9 cellular contexts compared by ENCODE assay signal in the genomic region with DNA sequence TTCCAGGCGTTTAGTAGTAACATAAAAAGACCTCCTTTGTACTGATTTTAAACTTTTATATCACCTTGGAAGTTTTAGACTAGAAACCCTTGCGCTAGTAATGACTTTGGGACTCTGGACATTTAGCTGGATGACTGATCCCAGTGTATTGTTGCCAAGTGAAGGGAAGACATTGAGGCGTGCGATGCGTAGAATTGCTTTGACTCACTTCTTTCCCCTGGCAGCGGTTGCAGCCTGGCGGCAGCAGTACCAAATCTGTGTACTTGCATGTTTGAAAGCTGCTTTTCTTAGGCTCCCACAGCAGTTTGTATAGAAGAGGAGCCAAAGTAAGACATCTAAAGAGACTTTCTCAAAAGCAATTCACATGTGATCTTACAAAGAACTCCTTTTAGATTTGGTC.
A peak's percentile ranks its signal among the peaks of the same experiment; 100 is the strongest.
DNase-seq lines count a peak whose midpoint lies in the region; ATAC-seq and TF ChIP-seq lines count a peak whose summit lies in the region.
"Had no signal": no experiment of that assay in that cellular context is flagged by ENCODE, and none has a peak within 500 bp of the region (broad histone marks: within the 10 kb centered on the region; RNA-seq: fewer than 3 reads in every experiment).

No MANE protein-coding gene starts in this region.

- WGBS in heart left ventricle, 4 donors: 81 to 93% (median 91%) methylated on average over 7 of the region's 7 CpGs

- H3K9me3 ChIP-seq in thoracic aorta (no peaks in the 10 kb centered on the region), heart left ventricle (no peaks in the 10 kb centered on the region)
- H3K9me3 ChIP-seq: right lobe of liver had no signal

- H3K27ac ChIP-seq in dorsolateral prefrontal cortex: peak overlapping the region in 31 of 59 donors; percentile 6 to 75 (median 48)
- peak overlapping the region; percentile 19 to 45 for H3K27ac ChIP-seq in thoracic aorta
- H3K27ac ChIP-seq in heart left ventricle: no peak overlapping the region
- H3K27ac ChIP-seq: right lobe of liver had no signal

- TF ChIP-seq CTCF in dorsolateral prefrontal cortex (IDR thresholded peaks at IDR 0.05 in 54 of 56, conservative IDR thresholded peaks at IDR 0.05 in 2 of 56; ENCODE audit: low read depth in 1 of 56, partially characterized antibody in 56 of 56): peak in 16 of 56 donors; percentile 5 to 49 (median 20)
- no peak for TF ChIP-seq CTCF in thoracic aorta (IDR thresholded peaks at IDR 0.05)
- no peak for TF ChIP-seq CTCF in heart left ventricle (IDR thresholded peaks at IDR 0.05)

- no peaks in the 10 kb centered on the region for H3K27me3 ChIP-seq in dorsolateral prefrontal cortex
- no peaks in the 10 kb centered on the region for H3K27me3 ChIP-seq in thoracic aorta (replicated peaks; ENCODE audit: insufficient read depth)
- no peaks in the 10 kb centered on the region for H3K27me3 ChIP-seq in heart left ventricle
- H3K27me3 ChIP-seq: right lobe of liver had no signal

- H3K4me3 ChIP-seq in dorsolateral prefrontal cortex: peak overlapping the region in 15 of 59 donors; percentile 2 to 34 (median 17)
- no peak overlapping the region for H3K4me3 ChIP-seq in thoracic aorta
- no peak overlapping the region for H3K4me3 ChIP-seq in heart left ventricle
- H3K4me3 ChIP-seq: right lobe of liver had no signal

- no peak for TF ChIP-seq POLR2A in heart left ventricle (IDR thresholded peaks at IDR 0.05)

- H3K4me1 ChIP-seq in thoracic aorta (ENCODE audit: control insufficient read depth in 1 of 2, low read depth in 2 of 2): peaks cover 12 to 49% of the 10 kb centered on the region in 2 donors
- peaks cover 0 to 27% (median 10%) of the 10 kb centered on the region in 12 donors for H3K4me1 ChIP-seq in heart left ventricle
- H3K4me1 ChIP-seq: right lobe of liver had no signal

- H3K36me3 ChIP-seq in thoracic aorta (no peaks in the 10 kb centered on the region), heart left ventricle (no peaks in the 10 kb centered on the region)
- H3K36me3 ChIP-seq: right lobe of liver had no signal

- ATAC-seq in thoracic aorta (ENCODE audit: insufficient number of reproducible peaks, low FRiP score, low read depth) (no peak), heart left ventricle (no peak)

- intact Hi-C loops in dorsolateral prefrontal cortex (cut with DNase I) (loop anchor here in 1 of 2 donors (10.0 kb wide), 1 partner anchor 730 kb away; no protein-coding TSS in a partner anchor), heart left ventricle (cut with DNase I) (loop anchor here in 7 of 10 donors (10.0 kb wide), 7 partner anchors 100 to 440 kb away; no protein-coding TSS in a partner anchor)

- DNase-seq in LHCN-M2 (ENCODE audit: low read depth) (peak; percentile 33), dorsolateral prefrontal cortex (peak in 6 of 10 donors; percentile 26 to 66 (median 44)), midbrain (lab: John Stamatoyannopoulos, UW) (peak; percentile 60), thoracic aorta (ENCODE audit: low spot score) (no peak), cerebellar cortex (ENCODE audit: low spot score) (no peak), COLO829 (ENCODE audit: low spot score) (no peak), heart left ventricle (no peak)
- DNase-seq: MV-4-11, right lobe of liver had no signal

Comparison
In these comparisons a context has a peak if more than half of its experiments do, and no peak if none do; other contexts are left out.
1. DNase-seq: peak in LHCN-M2 (single experiment), dorsolateral prefrontal cortex (6 of 10) and midbrain (single experiment); none in thoracic aorta (single experiment), cerebellar cortex (single experiment), COLO829 (single experiment) and heart left ventricle (0 of 5).
2. H3K27ac ChIP-seq: peak in dorsolateral prefrontal cortex (31 of 59) and thoracic aorta (2 of 2); none in heart left ventricle (0 of 12).